Comparison of ENCODE assay signal across 15 cellular contexts in the genomic region with DNA sequence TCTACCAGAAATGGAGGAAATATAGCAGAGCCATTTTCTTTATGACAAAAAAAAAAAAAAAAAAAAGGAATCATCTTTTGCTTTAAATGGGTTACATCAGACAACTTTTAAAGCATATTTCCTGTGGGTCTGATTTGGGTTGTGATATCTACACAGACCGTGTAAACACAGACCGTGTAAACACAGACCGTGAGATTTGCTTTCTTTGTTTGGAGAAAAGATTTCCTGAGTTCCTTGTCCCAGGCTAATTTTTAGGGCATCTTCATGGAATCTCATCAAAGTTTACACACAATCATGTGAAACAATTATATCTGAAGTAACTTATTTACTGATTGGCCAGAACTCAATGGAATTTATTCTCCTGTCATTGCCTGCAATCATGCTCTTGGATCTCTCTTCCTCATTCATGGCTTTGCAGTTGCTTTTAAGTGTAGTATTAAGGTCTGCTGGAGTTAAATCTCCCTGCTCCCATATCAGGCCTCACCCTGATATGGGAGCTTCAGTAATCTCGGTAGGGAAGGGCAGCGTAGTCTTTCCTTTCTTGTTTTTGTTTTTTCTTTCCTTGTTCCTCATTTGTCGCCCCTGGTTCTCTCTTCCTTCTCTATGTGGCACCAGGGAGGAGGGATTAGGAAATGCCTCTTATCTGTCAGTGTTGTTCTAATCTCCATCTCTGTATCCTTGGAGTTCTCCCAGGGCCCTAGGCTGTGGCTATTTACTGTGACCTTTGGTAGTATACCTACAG.
A peak's percentile ranks its signal among the peaks of the same experiment; 100 is the strongest.
DNase-seq lines count a peak whose midpoint lies in the region; ATAC-seq and TF ChIP-seq lines count a peak whose summit lies in the region.
"Had no signal": no experiment of that assay in that cellular context is flagged by ENCODE, and none has a peak within 500 bp of the region (broad histone marks: within the 10 kb centered on the region; RNA-seq: fewer than 3 reads in every experiment).

No MANE protein-coding gene starts in this region.

- WGBS in smooth muscle cell (ENCODE audit: low lambda C conversion rate), result 24% methylated on average over 6 of the region's 6 CpGs

- peak overlapping the region; percentile 12 for H3K4me2 ChIP-seq in smooth muscle cell
- H3K4me2 ChIP-seq: PC-9 had no signal

- no peaks in the 10 kb centered on the region for H4K20me1 ChIP-seq in smooth muscle cell (ENCODE audit: low read depth)

- intact Hi-C loops in head of caudate nucleus (cut with DNase I), result loop anchor here (10.0 kb wide), 1 partner anchor 244 kb away; a partner anchor contains a TSS

- H3K9ac ChIP-seq in smooth muscle cell (ENCODE audit: low read depth), result no peak overlapping the region

- H3K27me3 ChIP-seq in smooth muscle cell (ENCODE audit: low read depth), result no peaks in the 10 kb centered on the region
- H3K27me3 ChIP-seq: breast epithelium, gastroesophageal sphincter had no signal

- H3K27ac ChIP-seq in smooth muscle cell (ENCODE audit: low read depth), result peak overlapping the region; percentile 10
- H3K27ac ChIP-seq: breast epithelium, PC-9 had no signal

- H3F3A ChIP-seq in smooth muscle cell (ENCODE audit: low read depth), result peaks cover 16% of the 10 kb centered on the region

- H3K4me1 ChIP-seq in smooth muscle cell (ENCODE audit: low read depth), result peaks cover 5% of the 10 kb centered on the region
- H3K4me1 ChIP-seq: breast epithelium had no signal

- H3K9me3 ChIP-seq in smooth muscle cell (replicated peaks; ENCODE audit: low read depth), result no peaks in the 10 kb centered on the region
- H3K9me3 ChIP-seq: breast epithelium, gastroesophageal sphincter had no signal

- peak overlapping the region; percentile 56 for H2AFZ ChIP-seq in smooth muscle cell (ENCODE audit: low read depth)
- H2AFZ ChIP-seq: PC-9 had no signal

- no peak for ATAC-seq in HG03520 (IDR thresholded peaks at IDR 0.05; ENCODE audit: unreplicated experiment)
- ATAC-seq: activated CD4-positive, CD25-positive, alpha-beta regulatory T cell treated with anti-CD3 and anti-CD28 coated beads, Interleukin-2, amount 50 U/mL, for 24 hours; gastroesophageal sphincter had no signal

- H3K36me3 ChIP-seq in smooth muscle cell (ENCODE audit: low read depth), result no peaks in the 10 kb centered on the region
- H3K36me3 ChIP-seq: breast epithelium, gastroesophageal sphincter had no signal

- no peaks in the 10 kb centered on the region for H3K79me2 ChIP-seq in smooth muscle cell (ENCODE audit: low read depth)

- no peak for TF ChIP-seq CTCF in smooth muscle cell (IDR thresholded peaks at IDR 0.05; ENCODE audit: borderline replicate concordance, insufficient read depth, poor library complexity, severe bottlenecking)

- H3K4me3 ChIP-seq in smooth muscle cell, result no peak overlapping the region
- H3K4me3 ChIP-seq: breast epithelium, gastroesophageal sphincter, PC-9 had no signal

- peak; percentile 23 for DNase-seq in DMS53 (lab: John Stamatoyannopoulos, UW)
- no peak for DNase-seq in DMS53 treated with DMSO at 0.1 percent for 48 hours (lab: John Stamatoyannopoulos, UW; ENCODE audit: unreplicated experiment)
- DNase-seq in OCI-M1 (lab: John Stamatoyannopoulos, UW), result peak; percentile 59
- peak; percentile 20 for DNase-seq in iPS-NIHi7 (ENCODE audit: extremely low spot score)
- no peak for DNase-seq in smooth muscle cell (lab: John Stamatoyannopoulos, UW; ENCODE audit: unreplicated experiment)
- no peak for DNase-seq in head of caudate nucleus
- DNase-seq in DMS153 treated with DMSO at 0.1 percent for 48 hours (lab: John Stamatoyannopoulos, UW; ENCODE audit: unreplicated experiment), result no peak
- DNase-seq: kidney, NCI-H1436, NCI-H446, PC-9 had no signal

Comparison
In these comparisons a context has a peak if more than half of its experiments do, and no peak if none do; other contexts are left out.
1. DNase-seq: peak in DMS53 (single experiment), OCI-M1 (single experiment) and iPS-NIHi7 (single experiment); none in DMS53 treated with DMSO at 0.1 percent for 48 hours (single experiment), smooth muscle cell (single experiment), head of caudate nucleus (0 of 42) and DMS153 treated with DMSO at 0.1 percent for 48 hours (single experiment).